Comparison of ENCODE assay signal across 16 cellular contexts in genomic region chr17:74825952-74826713, GRCh38. TPM values are rescaled to one million over a fixed set of nuclear protein-coding genes. Genes with fewer than 3 reads are reported as not detected.
"Had no signal": no experiment of that assay in that cellular context is flagged by ENCODE, and none has a peak within 500 bp of the region (broad histone marks: within the 10 kb centered on the region; RNA-seq: fewer than 3 reads in every experiment).

No MANE protein-coding gene starts in this region.

- H3K27ac ChIP-seq: brain microvascular endothelial cell, foreskin keratinocyte, heart left ventricle, left lung, ovary, tibial artery, uterus had no signal

- H3K4me1 Mint-ChIP-seq: activated B cell treated with CpG ODN at 0.5 μM for 24 hours; activated CD4-positive, alpha-beta T cell treated with anti-CD3 and anti-CD28 coated beads, Interleukin-2, amount 10 ng/mL, durations not matched to agents 24 days and 14 days; activated naive CD4-positive, alpha-beta T cell treated with anti-CD3 and anti-CD28 coated beads, Interleukin-2, amount 50 U/mL, for 24 hours had no signal

- H3K9me3 ChIP-seq: heart left ventricle, left lung, ovary, tibial artery, uterus had no signal

- H3K27me3 ChIP-seq: brain microvascular endothelial cell, foreskin keratinocyte, heart left ventricle, left lung, ovary, tibial artery, uterus had no signal

- ATAC-seq: foreskin keratinocyte, heart left ventricle, left lung had no signal

- H3K27me3 Mint-ChIP-seq: activated B cell treated with CpG ODN at 0.5 μM for 24 hours; activated CD4-positive, alpha-beta T cell treated with anti-CD3 and anti-CD28 coated beads, Interleukin-2, amount 10 ng/mL, durations not matched to agents 24 days and 14 days; activated naive CD4-positive, alpha-beta T cell treated with anti-CD3 and anti-CD28 coated beads, Interleukin-2, amount 50 U/mL, for 24 hours had no signal

- H3K4me3 ChIP-seq: heart left ventricle, left lung, ovary, tibial artery, uterus had no signal

- H3K4me1 ChIP-seq: foreskin keratinocyte, left lung, tibial artery, uterus had no signal

- H3K9me3 Mint-ChIP-seq: activated B cell treated with CpG ODN at 0.5 μM for 24 hours; activated CD4-positive, alpha-beta T cell treated with anti-CD3 and anti-CD28 coated beads, Interleukin-2, amount 10 ng/mL, durations not matched to agents 24 days and 14 days; activated naive CD4-positive, alpha-beta T cell treated with anti-CD3 and anti-CD28 coated beads, Interleukin-2, amount 50 U/mL, for 24 hours; T-helper 1 cell treated with Interleukin-12 subunit alpha and Interleukin-12 subunit beta and Interleukin-4 antibody, amounts not matched to agents 30 μg/mL and 1 μg/mL, for 36 hours had no signal

- DNase-seq: activated B cell treated with CpG ODN at 0.5 μM for 24 hours; activated CD4-positive, alpha-beta T cell treated with anti-CD3 and anti-CD28 coated beads, Interleukin-2, amount 10 ng/mL, durations not matched to agents 24 days and 14 days; activated effector memory CD4-positive, alpha-beta T cell treated with Interleukin-2 at 50 U/mL for 16 hours; amniotic stem cell; brain microvascular endothelial cell; cerebellar nuclear complex; foreskin keratinocyte; heart left ventricle; left lung; mesendoderm; ovary; stimulated activated CD4-positive, alpha-beta T cell treated with anti-CD3 and anti-CD28 coated beads, Interleukin-4, amount 100 ng/mL, for 24 hours; tibial artery; uterus had no signal

- H3K27ac Mint-ChIP-seq: activated B cell treated with CpG ODN at 0.5 μM for 24 hours; activated CD4-positive, alpha-beta T cell treated with anti-CD3 and anti-CD28 coated beads, Interleukin-2, amount 10 ng/mL, durations not matched to agents 24 days and 14 days; activated naive CD4-positive, alpha-beta T cell treated with anti-CD3 and anti-CD28 coated beads, Interleukin-2, amount 50 U/mL, for 24 hours; T-helper 1 cell treated with Interleukin-12 subunit alpha and Interleukin-12 subunit beta and Interleukin-4 antibody, amounts not matched to agents 30 μg/mL and 1 μg/mL, for 36 hours had no signal

- H3K36me3 ChIP-seq: ovary, uterus had no signal

- H3K4me3 Mint-ChIP-seq: activated B cell treated with CpG ODN at 0.5 μM for 24 hours; activated CD4-positive, alpha-beta T cell treated with anti-CD3 and anti-CD28 coated beads, Interleukin-2, amount 10 ng/mL, durations not matched to agents 24 days and 14 days; activated naive CD4-positive, alpha-beta T cell treated with anti-CD3 and anti-CD28 coated beads, Interleukin-2, amount 50 U/mL, for 24 hours; T-helper 1 cell treated with Interleukin-12 subunit alpha and Interleukin-12 subunit beta and Interleukin-4 antibody, amounts not matched to agents 30 μg/mL and 1 μg/mL, for 36 hours had no signal

RNA-seq across cellular contexts. Expression of gene GRIN2C, which starts 33.6 kb away (rescaled TPM):
- total RNA-seq: activated B cell treated with CpG ODN at 0.5 μM for 24 hours, foreskin keratinocyte had no signal
